15 cellular contexts compared by ENCODE assay signal in genomic region chr13:90055121-90055520, GRCh38.
DNase-seq lines count a peak whose midpoint lies in the region; TF ChIP-seq lines count a peak whose summit lies in the region.
"Had no signal": no experiment of that assay in that cellular context is flagged by ENCODE, and none has a peak within 500 bp of the region (broad histone marks: within the 10 kb centered on the region; RNA-seq: fewer than 3 reads in every experiment).

No MANE protein-coding gene starts in this region.

- no peak overlapping the region for H3K4me3 ChIP-seq in MG63
- H3K4me3 ChIP-seq in transverse colon: no peak overlapping the region

- no peak for TF ChIP-seq EP300 in transverse colon (IDR thresholded peaks at IDR 0.05; ENCODE audit: low read depth)

- DNase-seq in DMS53 treated with DMSO at 0.1 percent for 48 hours (lab: John Stamatoyannopoulos, UW; ENCODE audit: unreplicated experiment) (peak; percentile 37), MG63 (peak; percentile 2), astrocyte of the hippocampus (ENCODE audit: low read depth, low spot score) (peak; percentile 29), kidney tubule cell (ENCODE audit: low spot score) (peak; percentile 54), KBM-7 (no peak), transverse colon (no peak), cerebellar nuclear complex (lab: John Stamatoyannopoulos, UW) (no peak), COLO829 (ENCODE audit: low spot score) (no peak)
- DNase-seq: activated B cell treated with CpG ODN at 0.5 μM for 24 hours; COR-L47; foreskin melanocyte; left ventricle myocardium superior; NCI-H1417; SHP77 treated with DMSO at 0.1 percent for 48 hours; stimulated activated CD4-positive, alpha-beta T cell treated with anti-CD3 and anti-CD28 coated beads, Interleukin-2, amount 100 ng/mL, for 48 hours had no signal

- TF ChIP-seq CTCF in transverse colon (IDR thresholded peaks at IDR 0.05): no peak

- H3K36me3 ChIP-seq in MG63: no peaks in the 10 kb centered on the region
- no peaks in the 10 kb centered on the region for H3K36me3 ChIP-seq in transverse colon

- no peak overlapping the region for H3K27ac ChIP-seq in transverse colon

- no peak for TF ChIP-seq POLR2A in transverse colon (IDR thresholded peaks at IDR 0.05)

- no peaks in the 10 kb centered on the region for H3K4me1 ChIP-seq in transverse colon

- intact Hi-C loops in transverse colon (cut with DNase I; ENCODE audit: low total_unique reads): no loop called here

- in situ Hi-C loops in KBM-7 (cut with MboI; ENCODE audit: low pct_unique_long_range_greater_than_20kb, low sequenced_read_pairs): no loop called here
- in situ Hi-C loops in transverse colon (cut with MboI; ENCODE audit: low pct_ligation_motif_present in 1 of 4, low pct_unique_long_range_greater_than_20kb in 1 of 4, low sequenced_read_pairs in 3 of 4): no loop called here

- whole genome bisulfite sequencing in transverse colon (ENCODE audit: low coverage in 1 of 2), 2 donors: 41 to 64% methylated on average over 3 of the region's 3 CpGs

- no peaks in the 10 kb centered on the region for H3K9me3 ChIP-seq in MG63
- no peaks in the 10 kb centered on the region for H3K9me3 ChIP-seq in transverse colon

- no peaks in the 10 kb centered on the region for H3K27me3 ChIP-seq in MG63
- H3K27me3 ChIP-seq in transverse colon: no peaks in the 10 kb centered on the region

Comparison
In these comparisons a context has a peak if more than half of its experiments do, and no peak if none do; other contexts are left out.
1. DNase-seq: peak in DMS53 treated with DMSO at 0.1 percent for 48 hours (single experiment), MG63 (single experiment), astrocyte of the hippocampus (single experiment) and kidney tubule cell (single experiment); none in KBM-7 (single experiment), transverse colon (single experiment), cerebellar nuclear complex (0 of 2) and COLO829 (single experiment).